15 cellular contexts compared by ENCODE assay signal in the genomic region with DNA sequence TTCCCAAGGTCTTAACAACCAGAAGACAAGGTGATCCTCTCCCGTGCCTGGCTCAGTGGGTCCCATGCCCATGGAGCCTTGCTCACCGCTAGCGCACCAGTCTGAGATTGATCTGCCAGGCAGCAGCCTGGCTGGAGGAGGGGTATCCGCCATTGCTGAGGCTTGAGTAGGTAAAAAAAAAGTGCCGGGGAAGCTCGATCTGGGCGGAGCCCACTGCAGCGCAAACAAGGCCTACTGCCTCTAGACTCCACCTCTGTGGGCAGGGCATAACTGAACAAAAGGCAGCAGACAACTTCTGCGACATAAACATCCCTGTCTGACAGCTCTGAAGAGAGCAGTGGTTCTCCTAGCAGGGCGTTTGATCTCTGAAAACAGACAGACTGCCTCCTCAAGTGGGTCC.
"Had no signal": no experiment of that assay in that cellular context is flagged by ENCODE, and none has a peak within 500 bp of the region (broad histone marks: within the 10 kb centered on the region; RNA-seq: fewer than 3 reads in every experiment).

No MANE protein-coding gene starts in this region.

- ATAC-seq: stimulated activated naive CD8-positive, alpha-beta T cell treated with anti-CD3 and anti-CD28 coated beads, Interleukin-15, Interleukin-2, amounts not matched to agents 100 U/mL and 50 U/mL, for 24 hours had no signal

- H3K4me1 ChIP-seq: adrenal gland, suprapubic skin had no signal

- DNase-seq: activated CD4-positive, alpha-beta T cell treated with anti-CD3 and anti-CD28 coated beads, Interleukin-2, amount 50 U/mL, for 1 hour; activated naive CD4-positive, alpha-beta T cell treated with anti-CD3 and anti-CD28 coated beads, Interleukin-2, amount 50 U/mL, for 16 hours; activated T-cell treated with anti-CD3 and anti-CD28 coated beads for 4 hours; adrenal gland; erythroblast; mesendoderm; ovary; stimulated activated CD4-positive, alpha-beta T cell treated with anti-CD3 and anti-CD28 coated beads, Interleukin-12 subunit alpha, Interleukin-12 subunit beta, amount 100 ng/mL, for 4 hours; stimulated activated CD8-positive, alpha-beta memory T cell treated with anti-CD3 and anti-CD28 coated beads, Interleukin-4, amount 100 ng/mL, for 48 hours; stimulated activated naive CD8-positive, alpha-beta T cell treated with anti-CD3 and anti-CD28 coated beads, Interleukin-15, Interleukin-2, amounts not matched to agents 100 U/mL and 50 U/mL, for 24 hours had no signal

- H3K4me3 Mint-ChIP-seq: central memory CD8-positive, alpha-beta T cell; nephron; type B pancreatic cell had no signal

- H3K27ac Mint-ChIP-seq: activated T-helper 2 cell treated with anti-CD3 and anti-CD28 coated beads, Interferon-gamma antibody, Interleukin-2, Interleukin-4, amounts not matched to agents 10 μg/mL and 5 μg/mL and 100 μg/mL, durations not matched to agents 14 hours and 24 hours and 36 hours; nephron; type B pancreatic cell had no signal

- H3K27ac ChIP-seq: adrenal gland, ovary, suprapubic skin had no signal

- H3K9me3 Mint-ChIP-seq: activated T-helper 2 cell treated with anti-CD3 and anti-CD28 coated beads, Interferon-gamma antibody, Interleukin-2, Interleukin-4, amounts not matched to agents 10 μg/mL and 5 μg/mL and 100 μg/mL, durations not matched to agents 14 hours and 24 hours and 36 hours; central memory CD8-positive, alpha-beta T cell; type B pancreatic cell had no signal

- H3K4me1 Mint-ChIP-seq: central memory CD8-positive, alpha-beta T cell; nephron had no signal

- H3K36me3 Mint-ChIP-seq: type B pancreatic cell had no signal

- H3K36me3 ChIP-seq: adrenal gland, ovary, suprapubic skin had no signal

- H3K4me3 ChIP-seq: adrenal gland, ovary, suprapubic skin had no signal

- H3K9me3 ChIP-seq: adrenal gland, ovary, suprapubic skin had no signal

- H3K27me3 ChIP-seq: adrenal gland, ovary, suprapubic skin had no signal
